ENCODE assay signal across 1 cellular context in genomic region chr4:26459756-26460530, GRCh38.
TF ChIP-seq lines count a peak whose summit lies in the region.

No MANE protein-coding gene starts in this region.

TF ChIP-seq in IMR-90, 13 proteins besides CTCF, POLR2A, EP300 and RAD21 (continued from another document):
- no peak for TF ChIP-seq USF2 (IDR thresholded peaks at IDR 0.05; ENCODE audit: low read depth, low read length)
TF ChIP-seq in IMR-90: peak in this region for 1.
